Comparison of ENCODE assay signal across 25 cellular contexts in genomic region chr9:116218399-116218798, GRCh38.
"Had no signal": no experiment of that assay in that cellular context is flagged by ENCODE, and none has a peak within 500 bp of the region (broad histone marks: within the 10 kb centered on the region; RNA-seq: fewer than 3 reads in every experiment).

No MANE protein-coding gene starts in this region.

- DNase-seq: stimulated activated CD4-positive, alpha-beta T cell treated with anti-CD3 and anti-CD28 coated beads, Interleukin-2, amount 100 ng/mL, for 48 hours; stimulated activated CD4-positive, alpha-beta T cell treated with anti-CD3 and anti-CD28 coated beads, Interleukin-4, amount 100 ng/mL, for 1 hour; stimulated activated CD4-positive, alpha-beta T cell treated with anti-CD3 and anti-CD28 coated beads, Interleukin-4, amount 100 ng/mL, for 24 hours; stimulated activated CD4-positive, alpha-beta T cell treated with anti-CD3 and anti-CD28 coated beads, Interleukin-4, amount 100 ng/mL, for 4 hours; stimulated activated CD8-positive, alpha-beta memory T cell treated with anti-CD3 and anti-CD28 coated beads, Interleukin-4, amount 100 ng/mL, for 48 hours; stimulated activated naive B cell treated with anti-CD40 and anti-IgM and Interleukin-4, amounts not matched to agents 10 μg/mL and 1 μg/mL and 100 μg/mL, for 72 hours; stimulated activated naive CD4-positive, alpha-beta T cell; stimulated activated naive CD4-positive, alpha-beta T cell treated with Interleukin-2 at 50 U/mL for 16 hours; stimulated activated naive CD8-positive, alpha-beta T cell treated with anti-CD3 and anti-CD28 coated beads, Interleukin-15, amount 100 ng/mL, for 72 hours; stimulated activated naive CD8-positive, alpha-beta T cell treated with anti-CD3 and anti-CD28 coated beads, Interleukin-15, Interleukin-2, amounts not matched to agents 100 U/mL and 50 U/mL, for 24 hours; stomach; substantia nigra; testis; thyroid gland; tibial artery; transverse colon; upper lobe of left lung; upper lobe of right lung; uterus had no signal

- H3K9me3 ChIP-seq: stomach, suprapubic skin, testis, thoracic aorta, thyroid gland, tibial artery, tibial nerve, transverse colon, upper lobe of left lung, upper lobe of right lung, uterus, vagina had no signal

- H3K27ac ChIP-seq: stomach, suprapubic skin, testis, thoracic aorta, thyroid gland, tibial artery, tibial nerve, transverse colon, upper lobe of left lung, upper lobe of right lung, uterus, vagina had no signal

- H3K4me1 ChIP-seq: stomach, suprapubic skin, testis, tibial artery, tibial nerve, transverse colon, upper lobe of left lung, upper lobe of right lung, uterus, vagina had no signal

- ATAC-seq: stimulated activated effector memory CD8-positive, alpha-beta T cell treated with anti-CD3 and anti-CD28 coated beads, Interleukin-12 subunit alpha, Interleukin-12 subunit beta, amount 100 ng/mL, for 72 hours; stimulated activated memory B cell treated with anti-CD40 and anti-IgM and Interleukin-4, amounts not matched to agents 10 μg/mL and 1 μg/mL and 100 μg/mL, for 72 hours; stimulated activated naive B cell treated with anti-CD40 and anti-IgM and Interleukin-4, amounts not matched to agents 10 μg/mL and 1 μg/mL and 100 μg/mL, for 72 hours; stimulated activated naive CD8-positive, alpha-beta T cell treated with anti-CD3 and anti-CD28 coated beads, Interleukin-15, amount 100 ng/mL, for 72 hours; stimulated activated naive CD8-positive, alpha-beta T cell treated with anti-CD3 and anti-CD28 coated beads, Interleukin-15, Interleukin-2, amounts not matched to agents 100 U/mL and 50 U/mL, for 24 hours; upper lobe of right lung had no signal

- H3K27me3 ChIP-seq: stomach, suprapubic skin, testis, thyroid gland, tibial artery, tibial nerve, transverse colon, upper lobe of left lung, upper lobe of right lung, uterus, vagina had no signal

- H3K36me3 ChIP-seq: suprapubic skin, thyroid gland, transverse colon, upper lobe of left lung, upper lobe of right lung, uterus, vagina had no signal

- H3K4me3 ChIP-seq: stomach, suprapubic skin, testis, thoracic aorta, thyroid gland, tibial artery, tibial nerve, transverse colon, upper lobe of left lung, upper lobe of right lung, uterus, vagina had no signal
